ENCODE assay signal across 9 cellular contexts in genomic region chr11:102810943-102811528, GRCh38. TPM values are rescaled to one million over a fixed set of nuclear protein-coding genes. Genes with fewer than 3 reads are reported as not detected.
A peak's percentile ranks its signal among the peaks of the same experiment; 100 is the strongest.
DNase-seq lines count a peak whose midpoint lies in the region; ATAC-seq and TF ChIP-seq lines count a peak whose summit lies in the region.
"Had no signal": no experiment of that assay in that cellular context is flagged by ENCODE, and none has a peak within 500 bp of the region (broad histone marks: within the 10 kb centered on the region; RNA-seq: fewer than 3 reads in every experiment).

No MANE protein-coding gene starts in this region.

- peaks cover 0 to 4% (median 0%) of the 10 kb centered on the region in 7 donors for H3K9me3 Mint-ChIP-seq in CD14-positive monocyte

- ATAC-seq in left colon (peak; percentile 56), HG02840 (IDR thresholded peaks at IDR 0.05; ENCODE audit: low FRiP score, unreplicated experiment) (no peak)

- H3K4me1 ChIP-seq in Peyer's patch, result no peaks in the 10 kb centered on the region

- H3K9me3 ChIP-seq in WERI-Rb-1 (ENCODE audit: severe bottlenecking), result no peaks in the 10 kb centered on the region
- no peaks in the 10 kb centered on the region for H3K9me3 ChIP-seq in Peyer's patch
- H3K9me3 ChIP-seq: SJCRH30 had no signal

- no peak for TF ChIP-seq POLR2A in Peyer's patch (IDR thresholded peaks at IDR 0.05)

- no peaks in the 10 kb centered on the region for H3K27me3 ChIP-seq in WERI-Rb-1 (ENCODE audit: insufficient read depth, low read depth, severe bottlenecking)
- H3K27me3 ChIP-seq in Peyer's patch, result no peaks in the 10 kb centered on the region
- H3K27me3 ChIP-seq: SJCRH30 had no signal

- no peaks in the 10 kb centered on the region for H3K4me1 Mint-ChIP-seq in CD14-positive monocyte

- no peak overlapping the region for H3K4me3 ChIP-seq in WERI-Rb-1 (ENCODE audit: low read depth, low read length)
- H3K4me3 ChIP-seq in Peyer's patch, result no peak overlapping the region
- H3K4me3 ChIP-seq: SJCRH30 had no signal

- peak overlapping the region in 1 of 2 donors; percentile 28 for H3K4me3 Mint-ChIP-seq in CD14-positive monocyte

- intact Hi-C loops in CD14-positive monocyte (cut with micrococcal nuclease) (no loop called here), left colon (cut with DNase I, micrococcal nuclease) (no loop called here)

- DNase-seq in CD14-positive monocyte (ENCODE audit: low spot score) (no peak), HEK293T (ENCODE audit: extremely low spot score) (peak; percentile 53), WERI-Rb-1 (no peak), left colon (no peak), HPDE6-E6E7 (ENCODE audit: extremely low spot score) (no peak), Peyer's patch (no peak), NOMO-1 treated with dmso at 0.1 percent for 144 hours (lab: John Stamatoyannopoulos, UW; ENCODE audit: unreplicated experiment) (no peak)

- CTCF ChIA-PET in HEK293T (lab: Yijun Ruan, JAX), result interaction anchor here (0.7 kb wide), 1 partner anchor 130 kb away, joined by 3 read pairs; no protein-coding TSS in a partner anchor

- H3K36me3 Mint-ChIP-seq in CD14-positive monocyte, result no peaks in the 10 kb centered on the region

- H3K27ac Mint-ChIP-seq in CD14-positive monocyte, result no peak overlapping the region

- POLR2A ChIA-PET in HEK293T (lab: Yijun Ruan, JAX), result no interaction called here

- no peaks in the 10 kb centered on the region for H3K36me3 ChIP-seq in WERI-Rb-1
- H3K36me3 ChIP-seq in Peyer's patch, result no peaks in the 10 kb centered on the region
- H3K36me3 ChIP-seq: SJCRH30 had no signal

- TF ChIP-seq CTCF in CD14-positive monocyte (IDR thresholded peaks at IDR 0.05) (peak; percentile 28), WERI-Rb-1 (IDR thresholded peaks at IDR 0.05; ENCODE audit: low read depth, low read length) (peak; percentile 46), Peyer's patch (IDR thresholded peaks at IDR 0.05) (peak in 3 of 6 experiments; percentile 32 to 48 (median 44))

- peaks cover 5 to 9% (median 8%) of the 10 kb centered on the region in 3 donors for H3K27me3 Mint-ChIP-seq in CD14-positive monocyte (ENCODE audit: low read depth in 3 of 3)

- H3K27ac ChIP-seq in WERI-Rb-1, result no peak overlapping the region
- H3K27ac ChIP-seq in Peyer's patch, result no peak overlapping the region
- H3K27ac ChIP-seq: SJCRH30 had no signal

TF ChIP-seq in HEK293T, 16 proteins besides CTCF, POLR2A, EP300 and RAD21:
- no peak for TF ChIP-seq CTBP1 (IDR thresholded peaks at IDR 0.05; ENCODE audit: borderline replicate concordance)
- TF ChIP-seq HDGF (IDR thresholded peaks at IDR 0.05; ENCODE audit: borderline replicate concordance), result no peak
- no peak for TF ChIP-seq NFRKB (IDR thresholded peaks at IDR 0.05)
- TF ChIP-seq FOXK2 (IDR thresholded peaks at IDR 0.05), result no peak
- TF ChIP-seq SP1 (IDR thresholded peaks at IDR 0.05), result no peak
- TF ChIP-seq SUZ12 (IDR thresholded peaks at IDR 0.05), result no peak
- TF ChIP-seq BHLHE40 (IDR thresholded peaks at IDR 0.05; ENCODE audit: borderline replicate concordance), result no peak
- TF ChIP-seq PKNOX1 (IDR thresholded peaks at IDR 0.05), result no peak
- TF ChIP-seq ELF4 (IDR thresholded peaks at IDR 0.05), result no peak
- no peak for TF ChIP-seq ARNT (IDR thresholded peaks at IDR 0.05)
- TF ChIP-seq FOXM1 (IDR thresholded peaks at IDR 0.05; ENCODE audit: borderline replicate concordance), result no peak

RNA-seq across cellular contexts. Expression of gene MMP1, which starts 13.1 kb away (rescaled TPM):
- not detected for polyA plus RNA-seq in CD14-positive monocyte
- total RNA-seq in left colon (under 1 TPM; 0.75 to 0.79 TPM), Peyer's patch (1 to 10 TPM in 2 of 4 donors, under 1 TPM in 2; 0.35 to 1.7 (median 1.0) TPM)
- total RNA-seq: SJCRH30 had no signal

RNA-seq across cellular contexts. Expression of gene MMP10, which starts 30.6 kb away (rescaled TPM):
- not detected for polyA plus RNA-seq in CD14-positive monocyte
- total RNA-seq in left colon (under 1 TPM in 1 of 2 donors, not detected in 1; 0.47 TPM), Peyer's patch (under 1 TPM in 1 of 4 donors, not detected in 3; 0.54 TPM)
- total RNA-seq: SJCRH30 had no signal

RNA-seq across cellular contexts. Expression of gene MMP3, which starts 32.4 kb away (rescaled TPM):
- not detected for polyA plus RNA-seq in CD14-positive monocyte
- 1 to 10 TPM in 1 of 2 donors, under 1 TPM in 1; 0.50 to 1.3 TPM for total RNA-seq in left colon
- 1 to 10 TPM in 2 of 4 donors, not detected in 2; 1.5 to 1.8 TPM for total RNA-seq in Peyer's patch
